ENCODE assay signal across 9 cellular contexts in genomic region chr19:50331187-50332013, GRCh38. TPM values are rescaled to one million over a fixed set of nuclear protein-coding genes. Genes with fewer than 3 reads are reported as not detected.
DNase-seq lines count a peak whose midpoint lies in the region; ATAC-seq and TF ChIP-seq lines count a peak whose summit lies in the region.
"Had no signal": no experiment of that assay in that cellular context is flagged by ENCODE, and none has a peak within 500 bp of the region (broad histone marks: within the 10 kb centered on the region; RNA-seq: fewer than 3 reads in every experiment).

No MANE protein-coding gene starts in this region.

- H3K27ac ChIP-seq in RWPE2 (ENCODE audit: poor library complexity, severe bottlenecking): no peak overlapping the region
- H3K27ac ChIP-seq: epithelial cell of prostate had no signal

- H3K36me3 ChIP-seq in RWPE2 (ENCODE audit: low read depth): no peaks in the 10 kb centered on the region

- no peak for TF ChIP-seq CTCF in RWPE2 (IDR thresholded peaks at IDR 0.05; ENCODE audit: poor library complexity, severe bottlenecking)

- H3K4me3 ChIP-seq in RWPE2 (ENCODE audit: severe bottlenecking) (peak overlapping the region; percentile 16), iPS-11a (ENCODE audit: low read depth, low read length) (peak overlapping the region; percentile 57)

- H3K27ac Mint-ChIP-seq in activated CD4-positive, alpha-beta T cell treated with anti-CD3 and anti-CD28 coated beads, Interleukin-2, amount 10 ng/mL, durations not matched to agents 24 days and 14 days: peak overlapping the region; percentile 97
- H3K27ac Mint-ChIP-seq in stimulated activated naive B cell treated with anti-CD40 and anti-IgM and Interleukin-4, amounts not matched to agents 10 μg/mL and 1 μg/mL and 100 μg/mL, for 72 hours: peak overlapping the region; percentile 88

- peaks cover 28% of the 10 kb centered on the region for H3K36me3 Mint-ChIP-seq in activated CD4-positive, alpha-beta T cell treated with anti-CD3 and anti-CD28 coated beads, Interleukin-2, amount 10 ng/mL, durations not matched to agents 24 days and 14 days (ENCODE audit: low read depth)
- peaks cover 51 to 63% of the 10 kb centered on the region in 2 donors for H3K36me3 Mint-ChIP-seq in stimulated activated naive B cell treated with anti-CD40 and anti-IgM and Interleukin-4, amounts not matched to agents 10 μg/mL and 1 μg/mL and 100 μg/mL, for 72 hours

- H3K27me3 ChIP-seq in RWPE2 (ENCODE audit: insufficient read depth, poor library complexity, severe bottlenecking): peaks cover 49% of the 10 kb centered on the region

- no peaks in the 10 kb centered on the region for H3K4me1 ChIP-seq in RWPE2 (ENCODE audit: insufficient read depth, poor library complexity, severe bottlenecking)

- peak overlapping the region; percentile 83 for H3K4me3 Mint-ChIP-seq in activated CD4-positive, alpha-beta T cell treated with anti-CD3 and anti-CD28 coated beads, Interleukin-2, amount 10 ng/mL, durations not matched to agents 24 days and 14 days
- peak overlapping the region; percentile 92 for H3K4me3 Mint-ChIP-seq in stimulated activated naive B cell treated with anti-CD40 and anti-IgM and Interleukin-4, amounts not matched to agents 10 μg/mL and 1 μg/mL and 100 μg/mL, for 72 hours

- H3K4me1 Mint-ChIP-seq in activated CD4-positive, alpha-beta T cell treated with anti-CD3 and anti-CD28 coated beads, Interleukin-2, amount 10 ng/mL, durations not matched to agents 24 days and 14 days: peaks cover 71% of the 10 kb centered on the region
- peaks cover 64 to 82% of the 10 kb centered on the region in 2 donors for H3K4me1 Mint-ChIP-seq in stimulated activated naive B cell treated with anti-CD40 and anti-IgM and Interleukin-4, amounts not matched to agents 10 μg/mL and 1 μg/mL and 100 μg/mL, for 72 hours

- intact Hi-C loops in activated CD4-positive, alpha-beta T cell treated with anti-CD3 and anti-CD28 coated beads, Interleukin-2, amount 10 ng/mL, durations not matched to agents 24 days and 14 days (cut with micrococcal nuclease): loop anchor here (2.0 kb wide), 1 partner anchor 25 kb away; no protein-coding TSS in a partner anchor

- ATAC-seq in RWPE2 (ENCODE audit: low read depth): no peak
- peak; percentile 6 to 11 for ATAC-seq in stimulated activated naive B cell treated with anti-CD40 and anti-IgM and Interleukin-4, amounts not matched to agents 10 μg/mL and 1 μg/mL and 100 μg/mL, for 72 hours (replicated peaks)
- ATAC-seq in GM19035 (IDR thresholded peaks at IDR 0.05; ENCODE audit: unreplicated experiment): no peak

- DNase-seq in activated CD4-positive, alpha-beta T cell treated with anti-CD3 and anti-CD28 coated beads, Interleukin-2, amount 10 ng/mL, durations not matched to agents 24 days and 14 days: peak; percentile 78
- no peak for DNase-seq in activated CD4-positive, alpha-beta T cell treated with anti-CD3 and anti-CD28 coated beads, Interleukin-2, amount 50 U/mL, for 48 hours
- DNase-seq in RWPE2 (ENCODE audit: low spot score) (no peak), AG08396 (ENCODE audit: low spot score) (no peak), EL (no peak)
- DNase-seq in stimulated activated naive B cell treated with anti-CD40 and anti-IgM and Interleukin-4, amounts not matched to agents 10 μg/mL and 1 μg/mL and 100 μg/mL, for 72 hours: peak; percentile 55

- H3K9me3 ChIP-seq in RWPE2 (ENCODE audit: severe bottlenecking): peaks cover 2% of the 10 kb centered on the region

- peaks cover 15% of the 10 kb centered on the region for H3K27me3 Mint-ChIP-seq in activated CD4-positive, alpha-beta T cell treated with anti-CD3 and anti-CD28 coated beads, Interleukin-2, amount 10 ng/mL, durations not matched to agents 24 days and 14 days
- peaks cover 9 to 12% of the 10 kb centered on the region in 2 donors for H3K27me3 Mint-ChIP-seq in stimulated activated naive B cell treated with anti-CD40 and anti-IgM and Interleukin-4, amounts not matched to agents 10 μg/mL and 1 μg/mL and 100 μg/mL, for 72 hours

- H3K9me3 Mint-ChIP-seq in activated CD4-positive, alpha-beta T cell treated with anti-CD3 and anti-CD28 coated beads, Interleukin-2, amount 10 ng/mL, durations not matched to agents 24 days and 14 days: peaks cover 11% of the 10 kb centered on the region
- peaks cover 0 to 2% of the 10 kb centered on the region in 2 donors for H3K9me3 Mint-ChIP-seq in stimulated activated naive B cell treated with anti-CD40 and anti-IgM and Interleukin-4, amounts not matched to agents 10 μg/mL and 1 μg/mL and 100 μg/mL, for 72 hours

RNA-seq across cellular contexts. Expression of gene KCNC3, which starts 2.2 kb away (rescaled TPM):
- 20.3 TPM in 2 replicates for total RNA-seq in activated CD4-positive, alpha-beta T cell treated with anti-CD3 and anti-CD28 coated beads, Interleukin-2, amount 10 ng/mL, durations not matched to agents 24 days and 14 days

RNA-seq across cellular contexts. Expression of gene NAPSA, which starts 34.0 kb away (rescaled TPM):
- 13.6 and 18.0 TPM in 2 replicates for total RNA-seq in activated CD4-positive, alpha-beta T cell treated with anti-CD3 and anti-CD28 coated beads, Interleukin-2, amount 10 ng/mL, durations not matched to agents 24 days and 14 days

RNA-seq across cellular contexts. Expression of gene NR1H2, which starts 44.9 kb away (rescaled TPM):
- 81.4 and 84.7 TPM in 2 replicates for total RNA-seq in activated CD4-positive, alpha-beta T cell treated with anti-CD3 and anti-CD28 coated beads, Interleukin-2, amount 10 ng/mL, durations not matched to agents 24 days and 14 days

RNA-seq across cellular contexts. Expression of gene POLD1, which starts 52.7 kb away (rescaled TPM):
- 188 and 204 TPM in 2 replicates for total RNA-seq in activated CD4-positive, alpha-beta T cell treated with anti-CD3 and anti-CD28 coated beads, Interleukin-2, amount 10 ng/mL, durations not matched to agents 24 days and 14 days

Comparison
In these comparisons a context has a peak if more than half of its experiments do, and no peak if none do; other contexts are left out.
1. DNase-seq: peak in activated CD4-positive, alpha-beta T cell treated with anti-CD3 and anti-CD28 coated beads, Interleukin-2, amount 10 ng/mL, durations not matched to agents 24 days and 14 days (single experiment) and stimulated activated naive B cell treated with anti-CD40 and anti-IgM and Interleukin-4, amounts not matched to agents 10 μg/mL and 1 μg/mL and 100 μg/mL, for 72 hours (single experiment); none in activated CD4-positive, alpha-beta T cell treated with anti-CD3 and anti-CD28 coated beads, Interleukin-2, amount 50 U/mL, for 48 hours (0 of 2), RWPE2 (single experiment), AG08396 (single experiment) and EL (single experiment).
2. ATAC-seq: peak in stimulated activated naive B cell treated with anti-CD40 and anti-IgM and Interleukin-4, amounts not matched to agents 10 μg/mL and 1 μg/mL and 100 μg/mL, for 72 hours (2 of 2); none in RWPE2 (single experiment) and GM19035 (single experiment).